Comparison of ENCODE assay signal across 11 cellular contexts in genomic region chr1:11990303-11991032, GRCh38. TPM values are rescaled to one million over a fixed set of nuclear protein-coding genes. Genes with fewer than 3 reads are reported as not detected.
DNase-seq lines count a peak whose midpoint lies in the region; ATAC-seq and TF ChIP-seq lines count a peak whose summit lies in the region.
"Had no signal": no experiment of that assay in that cellular context is flagged by ENCODE, and none has a peak within 500 bp of the region (broad histone marks: within the 10 kb centered on the region; RNA-seq: fewer than 3 reads in every experiment).

No MANE protein-coding gene starts in this region.

- no peak overlapping the region for H3K18ac ChIP-seq in mesenchymal stem cell (ENCODE audit: low read depth in 1 of 2, low read length in 2 of 2)

- no peak overlapping the region for H3K4me2 ChIP-seq in mesenchymal stem cell (ENCODE audit: low read length, poor library complexity, severe bottlenecking)
- H3K4me2 ChIP-seq in osteoblast (ENCODE audit: insufficient read depth, low read length) = no peak overlapping the region

- TF ChIP-seq POLR2A in esophagus squamous epithelium (IDR thresholded peaks at IDR 0.05) (no peak), body of pancreas (IDR thresholded peaks at IDR 0.05) (no peak)

- H4K20me1 ChIP-seq in osteoblast (ENCODE audit: insufficient read depth, low read length) = peaks cover 21% of the 10 kb centered on the region

- H3K27ac ChIP-seq in 22Rv1 = peak overlapping the region; percentile 39; the same call in 1 of the 2 replicates
- H3K27ac ChIP-seq in esophagus squamous epithelium = peak overlapping the region; percentile 13 to 83 (median 66)
- H3K27ac ChIP-seq in mesenchymal stem cell (ENCODE audit: low read length, poor library complexity, severe bottlenecking) = peak overlapping the region; percentile 69
- no peak overlapping the region for H3K27ac ChIP-seq in body of pancreas
- H3K27ac ChIP-seq in osteoblast (ENCODE audit: low read depth, low read length) = no peak overlapping the region

- H3K79me2 ChIP-seq in osteoblast (ENCODE audit: insufficient read depth, low read length) = peaks cover 57% of the 10 kb centered on the region

- no peak for ATAC-seq in body of pancreas
- no peak for ATAC-seq in GM19455 (IDR thresholded peaks at IDR 0.05; ENCODE audit: unreplicated experiment)

- no peak overlapping the region for H3K23ac ChIP-seq in mesenchymal stem cell (ENCODE audit: low read length in 2 of 2)

- H3K14ac ChIP-seq in mesenchymal stem cell (ENCODE audit: low read length in 2 of 2) = no peak overlapping the region

- H2BK15ac ChIP-seq in mesenchymal stem cell (ENCODE audit: low read depth, poor library complexity, severe bottlenecking) = no peak overlapping the region

- H3K9ac ChIP-seq in mesenchymal stem cell (ENCODE audit: low read length) = no peak overlapping the region

- no peak overlapping the region for H2BK5ac ChIP-seq in mesenchymal stem cell (ENCODE audit: low read depth, low read length, poor library complexity, severe bottlenecking)

- 69 to 90% methylated on average over 7 to 9 of the region's 10 CpGs for WGBS in esophagus squamous epithelium, 2 donors
- WGBS in mesenchymal stem cell = 77% methylated on average over 10 of the region's 10 CpGs
- 85 to 90% methylated on average over 9 to 10 of the region's 10 CpGs for WGBS in body of pancreas, 2 donors

- peak; percentile 84 for DNase-seq in NCI-H2196 (lab: John Stamatoyannopoulos, UW; ENCODE audit: unreplicated experiment)
- no peak for DNase-seq in esophagus squamous epithelium (lab: John Stamatoyannopoulos, UW)
- no peak for DNase-seq in mesenchymal stem cell
- no peak for DNase-seq in body of pancreas
- no peak for DNase-seq in osteoblast (ENCODE audit: insufficient read length, low spot score, missing footprints)
- DNase-seq in RPMI8226 = no peak
- DNase-seq: kidney; NCI-H1694; stimulated activated CD4-positive, alpha-beta T cell treated with anti-CD3 and anti-CD28 coated beads, Interleukin-4, amount 100 ng/mL, for 24 hours had no signal

- H3K36me3 ChIP-seq in esophagus squamous epithelium (peaks cover 17 to 99% (median 52%) of the 10 kb centered on the region in 3 donors), mesenchymal stem cell (ENCODE audit: control insufficient read depth in 1 of 2, insufficient read depth in 2 of 2, low read depth in 1 of 2, low read length in 2 of 2) (peaks cover 41 to 68% of the 10 kb centered on the region in 2 experiments), body of pancreas (replicated peaks in 1 of 2; ENCODE audit: insufficient read depth in 1 of 2, low read depth in 2 of 2) (peaks cover 0 to 22% of the 10 kb centered on the region in 2 donors), osteoblast (ENCODE audit: insufficient read depth, low read length) (peaks cover 53% of the 10 kb centered on the region)

- H3K4me3 ChIP-seq in esophagus squamous epithelium (no peak overlapping the region), mesenchymal stem cell (ENCODE audit: insufficient read depth in 1 of 2, low read depth in 1 of 2, low read length in 2 of 2) (no peak overlapping the region), body of pancreas (no peak overlapping the region), osteoblast (ENCODE audit: insufficient read depth, low read length) (no peak overlapping the region)

- no peak overlapping the region for H4K8ac ChIP-seq in mesenchymal stem cell (ENCODE audit: low read length)

- no peak overlapping the region for H4K91ac ChIP-seq in mesenchymal stem cell (ENCODE audit: low read length)

- peak overlapping the region; percentile 88 for H2AK5ac ChIP-seq in mesenchymal stem cell (ENCODE audit: low read length, severe bottlenecking)

- intact Hi-C loops in esophagus squamous epithelium (cut with DNase I) (no loop called here), body of pancreas (cut with DNase I) (no loop called here)

- TF ChIP-seq CTCF in 22Rv1 (IDR thresholded peaks at IDR 0.05) (no peak), esophagus squamous epithelium (IDR thresholded peaks at IDR 0.05) (no peak), body of pancreas (IDR thresholded peaks at IDR 0.05) (no peak), osteoblast (IDR thresholded peaks at IDR 0.05; ENCODE audit: extremely low read depth, low read depth, low read length) (no peak)

- H3K27me3 ChIP-seq in esophagus squamous epithelium = no peaks in the 10 kb centered on the region
- no peaks in the 10 kb centered on the region for H3K27me3 ChIP-seq in mesenchymal stem cell (ENCODE audit: control insufficient read depth in 1 of 2, insufficient read depth in 1 of 2, low read length in 2 of 2)
- H3K27me3 ChIP-seq in body of pancreas = no peaks in the 10 kb centered on the region
- H3K27me3 ChIP-seq in osteoblast (ENCODE audit: insufficient read depth, low read length) = no peaks in the 10 kb centered on the region

- H2BK120ac ChIP-seq in mesenchymal stem cell (ENCODE audit: low read depth, low read length) = no peak overlapping the region

- no peak overlapping the region for H2BK12ac ChIP-seq in mesenchymal stem cell (ENCODE audit: low read length in 2 of 2)

- H3K4me1 ChIP-seq in esophagus squamous epithelium = peaks cover 0 to 32% (median 3%) of the 10 kb centered on the region in 3 donors
- peaks cover 24% of the 10 kb centered on the region for H3K4me1 ChIP-seq in mesenchymal stem cell (ENCODE audit: control insufficient read depth, insufficient read depth, low read depth, low read length)
- H3K4me1 ChIP-seq in body of pancreas = no peaks in the 10 kb centered on the region
- peaks cover 6% of the 10 kb centered on the region for H3K4me1 ChIP-seq in osteoblast (ENCODE audit: insufficient read depth, low read length)

- H3K79me1 ChIP-seq in mesenchymal stem cell (replicated peaks; ENCODE audit: low read length, poor library complexity, severe bottlenecking) = peaks cover 24% of the 10 kb centered on the region

- no peak overlapping the region for H3K4ac ChIP-seq in mesenchymal stem cell (ENCODE audit: low read depth in 1 of 2, low read length in 2 of 2)

- no peak overlapping the region for H2AFZ ChIP-seq in mesenchymal stem cell (ENCODE audit: low read depth, low read length)
- H2AFZ ChIP-seq in osteoblast (ENCODE audit: low read length) = no peak overlapping the region

- no peaks in the 10 kb centered on the region for H3K9me3 ChIP-seq in esophagus squamous epithelium
- H3K9me3 ChIP-seq in mesenchymal stem cell (ENCODE audit: control insufficient read depth, low read length) = no peaks in the 10 kb centered on the region
- no peaks in the 10 kb centered on the region for H3K9me3 ChIP-seq in body of pancreas
- H3K9me3 ChIP-seq in osteoblast (ENCODE audit: low read depth, low read length) = no peaks in the 10 kb centered on the region

RNA-seq across cellular contexts. Expression of gene MFN2, which starts 10.2 kb away (rescaled TPM):
- total RNA-seq in esophagus squamous epithelium (10 to 100 TPM; 64.4 to 96.9 (median 78.7) TPM), body of pancreas (10 to 100 TPM; 20.1 to 20.8 TPM), osteoblast (46.0 and 51.0 TPM in 2 replicates)
- polyA plus RNA-seq in mesenchymal stem cell (2013, experiment 1 of 2) = 32.9 TPM
- 32.5 TPM for polyA plus RNA-seq in mesenchymal stem cell (2013, experiment 2 of 2)

RNA-seq across cellular contexts. Expression of gene MIIP, which starts 28.8 kb away (rescaled TPM):
- total RNA-seq in esophagus squamous epithelium (10 to 100 TPM; 13.0 to 24.9 (median 19.8) TPM), body of pancreas (10 to 100 TPM; 23.7 to 25.9 TPM), osteoblast (24.2 and 26.4 TPM in 2 replicates)
- polyA plus RNA-seq in mesenchymal stem cell (2013, experiment 1 of 2) = 13.4 TPM
- 14.0 TPM for polyA plus RNA-seq in mesenchymal stem cell (2013, experiment 2 of 2)

RNA-seq across cellular contexts. Expression of gene PLOD1, which starts 56.0 kb away (rescaled TPM):
- 10 to 100 TPM; 29.8 to 38.1 (median 34.3) TPM for total RNA-seq in esophagus squamous epithelium
- 269 TPM for polyA plus RNA-seq in mesenchymal stem cell (2013, experiment 1 of 2)
- 276 TPM for polyA plus RNA-seq in mesenchymal stem cell (2013, experiment 2 of 2)
- 10 to 100 TPM; 30.9 to 39.6 TPM for total RNA-seq in body of pancreas
- total RNA-seq in osteoblast = 242 and 281 TPM in 2 replicates

Comparison
In these comparisons a context has a peak if more than half of its experiments do, and no peak if none do; other contexts are left out.
1. H3K27ac ChIP-seq: peak in 22Rv1 (single experiment), esophagus squamous epithelium (4 of 4) and mesenchymal stem cell (single experiment); none in body of pancreas (0 of 4) and osteoblast (single experiment).